In genomic region chr17:1109606-1110523, GRCh38 we compare ENCODE assay signal across 8 cellular contexts.
DNase-seq lines count a peak whose midpoint lies in the region; FAIRE-seq and TF ChIP-seq lines count a peak whose summit lies in the region.

No MANE protein-coding gene starts in this region.

- H3K4me2 ChIP-seq in Loucy (ENCODE audit: low read depth, low read length, poor library complexity, severe bottlenecking), result peak overlapping the region; percentile 79

- no peaks in the 10 kb centered on the region for H3K27me3 Mint-ChIP-seq in activated naive CD4-positive, alpha-beta T cell treated with anti-CD3 and anti-CD28 coated beads, Interleukin-2, amount 50 U/mL, for 24 hours

- FAIRE-seq in D721Med (lab: Jason Lieb, UNC), result no peak

- H3K4me3 ChIP-seq in Loucy (ENCODE audit: low read length, poor library complexity, severe bottlenecking) (peak overlapping the region; percentile 81), iPS-11a (ENCODE audit: low read depth, low read length) (peak overlapping the region; percentile 41), skeletal muscle tissue (ENCODE audit: low read length in 3 of 3) (peak overlapping the region in 2 of 3 donors; percentile 65 to 76)

- H4K20me1 ChIP-seq in Loucy (ENCODE audit: insufficient read depth, low read length, poor library complexity, severe bottlenecking), result peaks cover 5% of the 10 kb centered on the region

- H3F3A ChIP-seq in Loucy (ENCODE audit: low read depth), result 0 out of 2 replicates have a peak, but pooled peaks cover 3% of the 10 kb centered on the region

- peak; percentile 17 for DNase-seq in NOMO-1 treated with DMSO at 0.1 percent for 48 hours (lab: John Stamatoyannopoulos, UW; ENCODE audit: unreplicated experiment)
- DNase-seq in NOMO-1 (lab: John Stamatoyannopoulos, UW; ENCODE audit: unreplicated experiment in 2 of 2), result no peak
- DNase-seq in D721Med (ENCODE audit: insufficient read length, low spot score), result no peak
- DNase-seq in EL, result no peak

- TF ChIP-seq CTCF in Loucy (conservative IDR thresholded peaks at IDR 0.05; ENCODE audit: low read length), result no peak
- TF ChIP-seq CTCF in D721Med (IDR thresholded peaks at IDR 0.05; ENCODE audit: insufficient read depth, missing control alignments), result no peak

- H3K27ac ChIP-seq in skeletal muscle tissue (ENCODE audit: low read depth, low read length), result peak overlapping the region; percentile 69

- peaks cover 37% of the 10 kb centered on the region for H3K4me1 Mint-ChIP-seq in activated naive CD4-positive, alpha-beta T cell treated with anti-CD3 and anti-CD28 coated beads, Interleukin-2, amount 50 U/mL, for 24 hours

- H3K36me3 Mint-ChIP-seq in activated naive CD4-positive, alpha-beta T cell treated with anti-CD3 and anti-CD28 coated beads, Interleukin-2, amount 50 U/mL, for 24 hours, result no peaks in the 10 kb centered on the region

- peaks cover 29% of the 10 kb centered on the region; the same call in 1 of the 2 replicates for H3K79me2 ChIP-seq in Loucy (ENCODE audit: insufficient read depth, low read length)

- peak overlapping the region; percentile 82 for H3K9ac ChIP-seq in Loucy (ENCODE audit: low read depth, low read length, poor library complexity, severe bottlenecking)
- peak overlapping the region in 2 of 3 donors; percentile 53 to 79 for H3K9ac ChIP-seq in skeletal muscle tissue (ENCODE audit: low read depth in 1 of 3, low read length in 3 of 3)

- peak overlapping the region; percentile 86 for H2AFZ ChIP-seq in Loucy (ENCODE audit: low read length)

- H3K4me1 ChIP-seq in Loucy (ENCODE audit: insufficient read depth, low read length, poor library complexity, severe bottlenecking), result peaks cover 49% of the 10 kb centered on the region
- H3K4me1 ChIP-seq in skeletal muscle tissue (ENCODE audit: control insufficient read depth in 3 of 3, insufficient read depth in 3 of 3, low read length in 3 of 3), result peaks cover 42 to 60% (median 57%) of the 10 kb centered on the region in 3 donors

- H3K9me2 ChIP-seq in Loucy (replicated peaks; ENCODE audit: low read depth, low read length), result no peaks in the 10 kb centered on the region

- H3K36me3 ChIP-seq in Loucy (ENCODE audit: insufficient read depth, low read length), result no peaks in the 10 kb centered on the region
- no peaks in the 10 kb centered on the region for H3K36me3 ChIP-seq in skeletal muscle tissue (ENCODE audit: control insufficient read depth in 3 of 3, insufficient read depth in 3 of 3, low read length in 3 of 3)

- H3K9me3 ChIP-seq in Loucy (ENCODE audit: insufficient read depth, low read depth, low read length) (no peaks in the 10 kb centered on the region), skeletal muscle tissue (ENCODE audit: control insufficient read depth in 3 of 3, low read length in 3 of 3) (no peaks in the 10 kb centered on the region)

- H3K27me3 ChIP-seq in Loucy (ENCODE audit: insufficient read depth, low read length, poor library complexity, severe bottlenecking) (no peaks in the 10 kb centered on the region), skeletal muscle tissue (ENCODE audit: control insufficient read depth in 3 of 3, insufficient read depth in 3 of 3, low read length in 3 of 3) (no peaks in the 10 kb centered on the region)

- H3K4me3 Mint-ChIP-seq in activated naive CD4-positive, alpha-beta T cell treated with anti-CD3 and anti-CD28 coated beads, Interleukin-2, amount 50 U/mL, for 24 hours, result peak overlapping the region; percentile 75

- no peaks in the 10 kb centered on the region for H3K9me3 Mint-ChIP-seq in activated naive CD4-positive, alpha-beta T cell treated with anti-CD3 and anti-CD28 coated beads, Interleukin-2, amount 50 U/mL, for 24 hours

- no peak overlapping the region for H3K27ac Mint-ChIP-seq in activated naive CD4-positive, alpha-beta T cell treated with anti-CD3 and anti-CD28 coated beads, Interleukin-2, amount 50 U/mL, for 24 hours
